Comparison of ENCODE assay signal across 14 cellular contexts in genomic region chr5:153782589-153783238, GRCh38.
DNase-seq lines count a peak whose midpoint lies in the region; TF ChIP-seq lines count a peak whose summit lies in the region.
"Had no signal": no experiment of that assay in that cellular context is flagged by ENCODE, and none has a peak within 500 bp of the region (broad histone marks: within the 10 kb centered on the region; RNA-seq: fewer than 3 reads in every experiment).

No MANE protein-coding gene starts in this region.

- H3K27ac ChIP-seq in A673 (ENCODE audit: low read depth, low read length, poor library complexity, severe bottlenecking) = no peak overlapping the region
- H3K27ac ChIP-seq: BLaER1, right atrium auricular region had no signal

- no peaks in the 10 kb centered on the region for H3K9me3 ChIP-seq in A673 (ENCODE audit: low read depth, low read length, poor library complexity, severe bottlenecking)
- H3K9me3 ChIP-seq: BLaER1, right atrium auricular region had no signal

- intact Hi-C loops in A673 (cut with micrococcal nuclease; ENCODE audit: unreplicated experiment) = no loop called here

- DNase-seq in HT1080 (ENCODE audit: low read depth) = peak; percentile 78
- peak; percentile 90 for DNase-seq in amniotic epithelial cell (ENCODE audit: low read depth)
- DNase-seq in iPS DF 4.7 (ENCODE audit: extremely low read depth, low spot score) = peak; percentile 71
- DNase-seq in retinal pigment epithelial cell (ENCODE audit: low read depth) = peak; percentile 7
- DNase-seq in NCI-H2171 (lab: John Stamatoyannopoulos, UW) = no peak
- no peak for DNase-seq in NCI-H146 treated with DMSO at 0.1 percent for 48 hours (lab: John Stamatoyannopoulos, UW; ENCODE audit: unreplicated experiment)
- DNase-seq in effector CD8-positive, alpha-beta T cell (lab: John Stamatoyannopoulos, UW) = no peak
- DNase-seq in A673 (ENCODE audit: low spot score) = no peak
- DNase-seq: activated CD4-positive, alpha-beta memory T cell treated with anti-CD3 and anti-CD28 coated beads, Interleukin-2, amount 10 ng/mL, durations not matched to agents 7 days and 5 days; amygdala; hippocampal formation; NCI-H2029 had no signal

- POLR2A ChIA-PET in A673 (lab: Charles Lee; ENCODE audit: low non-redundant PET) = no interaction called here

- H3K36me3 ChIP-seq in A673 (ENCODE audit: insufficient read depth, low read length, poor library complexity, severe bottlenecking) = no peaks in the 10 kb centered on the region
- H3K36me3 ChIP-seq: BLaER1, right atrium auricular region had no signal

- H3K4me3 ChIP-seq in retinal pigment epithelial cell (ENCODE audit: low read length) = no peak overlapping the region
- H3K4me3 ChIP-seq in A673 (ENCODE audit: low read depth, low read length, poor library complexity, severe bottlenecking) = no peak overlapping the region
- H3K4me3 ChIP-seq: BLaER1, right atrium auricular region had no signal

- no TSS peak for BruUV-seq in A673 (replicated peaks; lab: Mats Ljungman, UMichigan)

- CTCF ChIA-PET in A673 (lab: Charles Lee) = interaction anchor here (0.6 kb wide), 1 partner anchor 111 kb away, joined by 7 read pairs; no protein-coding TSS in a partner anchor

- TF ChIP-seq CTCF in retinal pigment epithelial cell (conservative IDR thresholded peaks at IDR 0.05; ENCODE audit: low read depth, low read length) (peak; percentile 36), A673 (conservative IDR thresholded peaks at IDR 0.05; ENCODE audit: low read depth, low read length) (no peak)

- H3K27me3 ChIP-seq in A673 (replicated peaks; ENCODE audit: insufficient read depth, low read depth, low read length, poor library complexity) = peaks cover 3% of the 10 kb centered on the region
- H3K27me3 ChIP-seq: BLaER1, right atrium auricular region had no signal

- no peaks in the 10 kb centered on the region for H3K4me1 ChIP-seq in A673 (ENCODE audit: insufficient read depth, low read length, poor library complexity, severe bottlenecking)
- H3K4me1 ChIP-seq: BLaER1, right atrium auricular region had no signal

Comparison
In these comparisons a context has a peak if more than half of its experiments do, and no peak if none do; other contexts are left out.
1. DNase-seq: peak in HT1080 (single experiment), amniotic epithelial cell (single experiment), iPS DF 4.7 (single experiment) and retinal pigment epithelial cell (single experiment); none in NCI-H2171 (single experiment), NCI-H146 treated with DMSO at 0.1 percent for 48 hours (single experiment), effector CD8-positive, alpha-beta T cell (single experiment) and A673 (single experiment).